ENCODE assay signal across 28 cellular contexts in genomic region chr1:148379170-148379500, GRCh38.
A peak's percentile ranks its signal among the peaks of the same experiment; 100 is the strongest.
DNase-seq lines count a peak whose midpoint lies in the region; ATAC-seq, FAIRE-seq and TF ChIP-seq lines count a peak whose summit lies in the region.
"Had no signal": no experiment of that assay in that cellular context is flagged by ENCODE, and none has a peak within 500 bp of the region (broad histone marks: within the 10 kb centered on the region; RNA-seq: fewer than 3 reads in every experiment).

No MANE protein-coding gene starts in this region.

- H2BK20ac ChIP-seq in H1 (ENCODE audit: low read length) = no peak overlapping the region

- H3K27me3 Mint-ChIP-seq in activated naive CD4-positive, alpha-beta T cell treated with anti-CD3 and anti-CD28 coated beads for 36 hours (ENCODE audit: low read depth) = no peaks in the 10 kb centered on the region
- H3K27me3 Mint-ChIP-seq in activated naive CD4-positive, alpha-beta T cell treated with anti-CD3 and anti-CD28 coated beads, Interleukin-2, amount 10 ng/mL, durations not matched to agents 7 days and 5 days = no peaks in the 10 kb centered on the region
- H3K27me3 Mint-ChIP-seq in mesothelial cell of epicardium (ENCODE audit: low read depth) (peaks cover 23% of the 10 kb centered on the region), chondrocyte (ENCODE audit: low read depth) (no peaks in the 10 kb centered on the region)
- H3K27me3 Mint-ChIP-seq in stimulated activated naive B cell treated with anti-CD40 and anti-IgM and Interleukin-4, amounts not matched to agents 10 μg/mL and 1 μg/mL and 100 μg/mL, for 72 hours = peaks cover 4 to 7% of the 10 kb centered on the region in 2 donors
- H3K27me3 Mint-ChIP-seq: T-cell had no signal

- H3K36me3 ChIP-seq in H1 (ENCODE audit: control insufficient read depth in 2 of 4, insufficient read depth in 4 of 4, low read length in 3 of 4) = no peaks in the 10 kb centered on the region
- H3K36me3 ChIP-seq: esophagus muscularis mucosa, gastrocnemius medialis, spleen, uterus had no signal

- peak overlapping the region; percentile 80 to 94 for H3K4me2 ChIP-seq in H1 (ENCODE audit: insufficient read depth in 1 of 2, low read depth in 2 of 2, low read length in 2 of 2)

- TF ChIP-seq RAD21 in H1 (IDR thresholded peaks at IDR 0.05 in 1 of 2, conservative IDR thresholded peaks at IDR 0.05 in 1 of 2; ENCODE audit: low read depth in 2 of 2, low read length in 2 of 2) = peak in 1 of 2 experiments; percentile 8; a peak in 2 of 4 replicates

- no peak overlapping the region for H3K23ac ChIP-seq in H1 (ENCODE audit: insufficient read length)

- no peak for FAIRE-seq in H1 (lab: Jason Lieb, UNC)
- FAIRE-seq: D721Med, TTC549 had no signal

- DNase-seq in activated naive CD4-positive, alpha-beta T cell treated with anti-CD3 and anti-CD28 coated beads for 36 hours = no peak
- DNase-seq in activated naive CD4-positive, alpha-beta T cell treated with anti-CD3 and anti-CD28 coated beads, Interleukin-2, amount 10 ng/mL, durations not matched to agents 7 days and 5 days = no peak
- peak in 1 of 2 experiments; percentile 66 for DNase-seq in H1 (ENCODE audit: low read depth in 1 of 2, low spot score in 2 of 2)
- DNase-seq in mesothelial cell of epicardium (ENCODE audit: low spot score in 2 of 2, unreplicated experiment in 2 of 2) = no peak
- no peak for DNase-seq in stimulated activated naive B cell treated with anti-CD40 and anti-IgM and Interleukin-4, amounts not matched to agents 10 μg/mL and 1 μg/mL and 100 μg/mL, for 72 hours
- no peak for DNase-seq in chondrocyte (ENCODE audit: low spot score)
- DNase-seq in OCI-M2 (lab: John Stamatoyannopoulos, UW; ENCODE audit: unreplicated experiment) = no peak
- DNase-seq: activated CD4-positive, alpha-beta T cell treated with anti-CD3 and anti-CD28 coated beads for 4 hours; amygdala; central memory CD4-positive, alpha-beta T cell; effector CD8-positive, alpha-beta T cell; gastrocnemius medialis; KBM-7; midbrain; NCI-H187; NCI-H345; NCI-H82; PC-3; SIG-M5; spleen; stimulated activated CD4-positive, alpha-beta T cell treated with anti-CD3 and anti-CD28 coated beads, Interleukin-4, amount 100 ng/mL, for 24 hours; T-cell; uterus had no signal

- no peak overlapping the region for H2BK12ac ChIP-seq in H1 (ENCODE audit: low read depth, low read length)

- no peak overlapping the region for H3K56ac ChIP-seq in H1 (replicated peaks; ENCODE audit: insufficient read length, low read depth, low read length)

- H3K18ac ChIP-seq in H1 (ENCODE audit: extremely low read depth, low read length) = peak overlapping the region; percentile 32; the same call in 1 of the 2 replicates

- TF ChIP-seq POLR2A in H1 (IDR thresholded peaks at IDR 0.05; ENCODE audit: control extremely low read depth in 1 of 2, low read depth in 2 of 2, low read length in 2 of 2) = peak in 1 of 2 experiments; percentile 37; a peak in 1 of 3 replicates

- POLR2A ChIA-PET in H1 (lab: Charles Lee; ENCODE audit: partially characterized antibody) = interaction anchor here (0.9 to 3.6 kb wide), 4 partner anchors 9 to 144 kb away, joined by 3 to 20 read pairs (median 5); no protein-coding TSS in a partner anchor

- TF ChIP-seq CTCF in H1 (IDR thresholded peaks at IDR 0.05; ENCODE audit: control extremely low read depth in 1 of 3, insufficient read depth in 1 of 3, low read depth in 1 of 3, low read length in 3 of 3) = peak in 1 of 3 experiments; percentile 0; a peak in 1 of 4 replicates
- no peak for TF ChIP-seq CTCF in mesothelial cell of epicardium (IDR thresholded peaks at IDR 0.05; ENCODE audit: unreplicated experiment)
- no peak for TF ChIP-seq CTCF in chondrocyte (IDR thresholded peaks at IDR 0.05)

- H3K4me1 Mint-ChIP-seq in activated naive CD4-positive, alpha-beta T cell treated with anti-CD3 and anti-CD28 coated beads for 36 hours (ENCODE audit: low read depth) = peaks cover 15% of the 10 kb centered on the region
- peaks cover 8% of the 10 kb centered on the region for H3K4me1 Mint-ChIP-seq in activated naive CD4-positive, alpha-beta T cell treated with anti-CD3 and anti-CD28 coated beads, Interleukin-2, amount 10 ng/mL, durations not matched to agents 7 days and 5 days
- peaks cover 8% of the 10 kb centered on the region for H3K4me1 Mint-ChIP-seq in mesothelial cell of epicardium
- peaks cover 5 to 18% of the 10 kb centered on the region in 2 donors for H3K4me1 Mint-ChIP-seq in stimulated activated naive B cell treated with anti-CD40 and anti-IgM and Interleukin-4, amounts not matched to agents 10 μg/mL and 1 μg/mL and 100 μg/mL, for 72 hours
- H3K4me1 Mint-ChIP-seq in chondrocyte (ENCODE audit: low read depth) = no peaks in the 10 kb centered on the region

- peak overlapping the region in 2 of 4 experiments; percentile 1 to 63; a peak in 3 of 7 replicates for H3K9ac ChIP-seq in H1 (replicated peaks in 1 of 4; ENCODE audit: extremely low read depth in 1 of 4, low read depth in 3 of 4, low read length in 3 of 4)

- no peak overlapping the region for H4K5ac ChIP-seq in H1 (ENCODE audit: insufficient read length, low read depth, low read length)

- H3K4ac ChIP-seq in H1 (replicated peaks; ENCODE audit: insufficient read length, low read depth, low read length) = no peak overlapping the region

- peak overlapping the region; percentile 43 for H3K4me3 Mint-ChIP-seq in activated naive CD4-positive, alpha-beta T cell treated with anti-CD3 and anti-CD28 coated beads for 36 hours
- H3K4me3 Mint-ChIP-seq in activated naive CD4-positive, alpha-beta T cell treated with anti-CD3 and anti-CD28 coated beads, Interleukin-2, amount 10 ng/mL, durations not matched to agents 7 days and 5 days = no peak overlapping the region
- H3K4me3 Mint-ChIP-seq in mesothelial cell of epicardium (peak overlapping the region; percentile 42), chondrocyte (ENCODE audit: unreplicated experiment) (no peak overlapping the region)
- H3K4me3 Mint-ChIP-seq in stimulated activated naive B cell treated with anti-CD40 and anti-IgM and Interleukin-4, amounts not matched to agents 10 μg/mL and 1 μg/mL and 100 μg/mL, for 72 hours = peak overlapping the region; percentile 6 to 78

- H3K4me1 ChIP-seq in H1 (replicated peaks in 1 of 4; ENCODE audit: control insufficient read depth in 3 of 4, insufficient read depth in 4 of 4, low read length in 3 of 4) = no peaks in the 10 kb centered on the region; a peak in 1 of 7 replicates
- H3K4me1 ChIP-seq: esophagus muscularis mucosa, gastrocnemius medialis, uterus had no signal

- no peaks in the 10 kb centered on the region for H3K9me3 Mint-ChIP-seq in activated naive CD4-positive, alpha-beta T cell treated with anti-CD3 and anti-CD28 coated beads for 36 hours
- no peaks in the 10 kb centered on the region for H3K9me3 Mint-ChIP-seq in activated naive CD4-positive, alpha-beta T cell treated with anti-CD3 and anti-CD28 coated beads, Interleukin-2, amount 10 ng/mL, durations not matched to agents 7 days and 5 days
- H3K9me3 Mint-ChIP-seq in mesothelial cell of epicardium (no peaks in the 10 kb centered on the region), chondrocyte (ENCODE audit: low read depth) (no peaks in the 10 kb centered on the region)
- no peaks in the 10 kb centered on the region for H3K9me3 Mint-ChIP-seq in stimulated activated naive B cell treated with anti-CD40 and anti-IgM and Interleukin-4, amounts not matched to agents 10 μg/mL and 1 μg/mL and 100 μg/mL, for 72 hours
- H3K9me3 Mint-ChIP-seq: activated T-helper 2 cell treated with anti-CD3 and anti-CD28 coated beads, Interferon-gamma antibody, Interleukin-2, Interleukin-4, amounts not matched to agents 10 μg/mL and 5 μg/mL and 100 μg/mL, durations not matched to agents 14 hours and 24 hours and 36 hours; T-cell had no signal

- peak overlapping the region; percentile 41 for H3K27ac Mint-ChIP-seq in activated naive CD4-positive, alpha-beta T cell treated with anti-CD3 and anti-CD28 coated beads for 36 hours
- H3K27ac Mint-ChIP-seq in activated naive CD4-positive, alpha-beta T cell treated with anti-CD3 and anti-CD28 coated beads, Interleukin-2, amount 10 ng/mL, durations not matched to agents 7 days and 5 days = no peak overlapping the region
- H3K27ac Mint-ChIP-seq in mesothelial cell of epicardium = no peak overlapping the region
- H3K27ac Mint-ChIP-seq in stimulated activated naive B cell treated with anti-CD40 and anti-IgM and Interleukin-4, amounts not matched to agents 10 μg/mL and 1 μg/mL and 100 μg/mL, for 72 hours = no peak overlapping the region
- no peak overlapping the region for H3K27ac Mint-ChIP-seq in chondrocyte (ENCODE audit: unreplicated experiment)
- H3K27ac Mint-ChIP-seq: activated T-helper 2 cell treated with anti-CD3 and anti-CD28 coated beads, Interferon-gamma antibody, Interleukin-2, Interleukin-4, amounts not matched to agents 10 μg/mL and 5 μg/mL and 100 μg/mL, durations not matched to agents 14 hours and 24 hours and 36 hours; T-cell had no signal

- intact Hi-C loops in activated naive CD4-positive, alpha-beta T cell treated with anti-CD3 and anti-CD28 coated beads for 36 hours (cut with micrococcal nuclease) = no loop called here

- H4K20me1 ChIP-seq in H1 (replicated peaks in 1 of 2; ENCODE audit: control insufficient read depth in 1 of 2, insufficient read depth in 2 of 2, low read length in 2 of 2) = no peaks in the 10 kb centered on the region

- no peak overlapping the region for H4K91ac ChIP-seq in H1 (replicated peaks; ENCODE audit: insufficient read length, low read length)

- no peak overlapping the region for H2BK15ac ChIP-seq in H1 (ENCODE audit: low read length)

- WGBS in H1 (ENCODE audit: extremely low coverage in 1 of 2, insufficient coverage in 1 of 2, insufficient read length in 1 of 2, insufficient replicate concordance in 2 of 2, low coverage in 1 of 2, low lambda C conversion rate in 2 of 2, missing lambda C conversion rate in 1 of 2), 2 experiments = 2% methylated on average over 22 of the region's 22 CpGs; no CpG with 5 or more reads in 1 of the 2 experiments

- no peaks in the 10 kb centered on the region for H3K9me3 ChIP-seq in H1 (ENCODE audit: insufficient read depth in 2 of 2, low read depth in 1 of 2, low read length in 1 of 2)
- H3K9me3 ChIP-seq: esophagus muscularis mucosa, gastrocnemius medialis, spleen, uterus had no signal

- CTCF ChIA-PET in activated naive CD4-positive, alpha-beta T cell treated with anti-CD3 and anti-CD28 coated beads for 36 hours (lab: Charles Lee) = no interaction called here
- CTCF ChIA-PET in activated naive CD4-positive, alpha-beta T cell treated with anti-CD3 and anti-CD28 coated beads, Interleukin-2, amount 10 ng/mL, durations not matched to agents 7 days and 5 days (lab: Charles Lee) = no interaction called here
- CTCF ChIA-PET in H1 (lab: Charles Lee; ENCODE audit: partially characterized antibody) = no interaction called here

- H2BK120ac ChIP-seq in H1 (replicated peaks; ENCODE audit: low read depth, low read length) = no peak overlapping the region

- no peak for ATAC-seq in stimulated activated naive B cell treated with anti-CD40 and anti-IgM and Interleukin-4, amounts not matched to agents 10 μg/mL and 1 μg/mL and 100 μg/mL, for 72 hours (replicated peaks)
- no peak for ATAC-seq in GM18867 (IDR thresholded peaks at IDR 0.05; ENCODE audit: unreplicated experiment)
- ATAC-seq: gastrocnemius medialis, PC-3, T-cell had no signal

- no peaks in the 10 kb centered on the region for H3K36me3 Mint-ChIP-seq in activated naive CD4-positive, alpha-beta T cell treated with anti-CD3 and anti-CD28 coated beads for 36 hours (ENCODE audit: low read depth)
- no peaks in the 10 kb centered on the region for H3K36me3 Mint-ChIP-seq in activated naive CD4-positive, alpha-beta T cell treated with anti-CD3 and anti-CD28 coated beads, Interleukin-2, amount 10 ng/mL, durations not matched to agents 7 days and 5 days
- no peaks in the 10 kb centered on the region for H3K36me3 Mint-ChIP-seq in mesothelial cell of epicardium
- H3K36me3 Mint-ChIP-seq in stimulated activated naive B cell treated with anti-CD40 and anti-IgM and Interleukin-4, amounts not matched to agents 10 μg/mL and 1 μg/mL and 100 μg/mL, for 72 hours = no peaks in the 10 kb centered on the region
- no peaks in the 10 kb centered on the region for H3K36me3 Mint-ChIP-seq in chondrocyte (ENCODE audit: low read depth)
- H3K36me3 Mint-ChIP-seq: T-cell had no signal

- peak overlapping the region; percentile 68 to 87 (median 75) for H3K4me3 ChIP-seq in H1 (ENCODE audit: extremely low read depth in 1 of 4, insufficient read depth in 2 of 4, low read depth in 3 of 4, low read length in 4 of 4)
- H3K4me3 ChIP-seq: gastrocnemius medialis, uterus had no signal

- H3K23me2 ChIP-seq in H1 (ENCODE audit: low read depth, low read length) = peaks cover 6% of the 10 kb centered on the region

- H3K79me1 ChIP-seq in H1 (ENCODE audit: low read depth, low read length) = no peaks in the 10 kb centered on the region

- H2AFZ ChIP-seq in H1 (ENCODE audit: low read length) = peak overlapping the region; percentile 90

- H2BK5ac ChIP-seq in H1 (ENCODE audit: low read depth, low read length) = peak overlapping the region; percentile 81; the same call in 1 of the 2 replicates

- H3K27ac ChIP-seq in H1 (ENCODE audit: low read depth, low read length) = no peak overlapping the region
- H3K27ac ChIP-seq: esophagus muscularis mucosa, gastrocnemius medialis, spleen, uterus had no signal

- H3K14ac ChIP-seq in H1 (ENCODE audit: insufficient read length) = no peak overlapping the region

- no peak overlapping the region for H4K8ac ChIP-seq in H1 (ENCODE audit: extremely low read depth, insufficient read depth, low read length)

- H3K27me3 ChIP-seq in H1 (replicated peaks in 1 of 4; ENCODE audit: control insufficient read depth in 3 of 4, extremely low read depth in 1 of 4, insufficient read depth in 3 of 4, low read length in 3 of 4) = no peaks in the 10 kb centered on the region
- H3K27me3 ChIP-seq: uterus had no signal

- H2AK5ac ChIP-seq in H1 (ENCODE audit: low read depth, low read length) = no peak overlapping the region

- no peaks in the 10 kb centered on the region for H3K79me2 ChIP-seq in H1 (ENCODE audit: control insufficient read depth in 1 of 2, insufficient read depth in 2 of 2, low read length in 2 of 2)

- TF ChIP-seq EP300 in H1 (IDR thresholded peaks at IDR 0.05; ENCODE audit: borderline replicate concordance in 1 of 2, low read depth in 2 of 2, low read length in 2 of 2) = no peak

Comparison
In these comparisons a context has a peak if more than half of its experiments do, and no peak if none do; other contexts are left out.
1. H3K4me3 Mint-ChIP-seq: peak in activated naive CD4-positive, alpha-beta T cell treated with anti-CD3 and anti-CD28 coated beads for 36 hours (single experiment), mesothelial cell of epicardium (single experiment) and stimulated activated naive B cell treated with anti-CD40 and anti-IgM and Interleukin-4, amounts not matched to agents 10 μg/mL and 1 μg/mL and 100 μg/mL, for 72 hours (2 of 2); none in activated naive CD4-positive, alpha-beta T cell treated with anti-CD3 and anti-CD28 coated beads, Interleukin-2, amount 10 ng/mL, durations not matched to agents 7 days and 5 days (single experiment) and chondrocyte (single experiment).